ENCODE assay signal across 2 cellular contexts in genomic region chr10:86538547-86538946, GRCh38.
TF ChIP-seq lines count a peak whose summit lies in the region.

No MANE protein-coding gene starts in this region.

TF ChIP-seq in IMR-90, 13 proteins besides CTCF, POLR2A, EP300 and RAD21:
- TF ChIP-seq CEBPB (IDR thresholded peaks at IDR 0.05; ENCODE audit: low read depth, low read length), result no peak
- TF ChIP-seq SMC3 (IDR thresholded peaks at IDR 0.05; ENCODE audit: low read depth, low read length), result no peak
- no peak for TF ChIP-seq ELK1 (IDR thresholded peaks at IDR 0.05; ENCODE audit: borderline replicate concordance, low read depth, low read length)
- TF ChIP-seq RFX5 (IDR thresholded peaks at IDR 0.05; ENCODE audit: low read depth, low read length), result no peak
- TF ChIP-seq MXI1 (IDR thresholded peaks at IDR 0.05; ENCODE audit: borderline replicate concordance, low read depth, low read length), result no peak
- 0 out of 2 replicates have a peak, but pooled peaks have one; percentile 25 for TF ChIP-seq MAFK (IDR thresholded peaks at IDR 0.05; ENCODE audit: low read depth, low read length)
- no peak for TF ChIP-seq NFE2L2 (IDR thresholded peaks at IDR 0.05; ENCODE audit: low read depth, low read length)

TF ChIP-seq in K562, 482 proteins besides CTCF, POLR2A, EP300 and RAD21:
- no peak for TF ChIP-seq RFX5 (IDR thresholded peaks at IDR 0.05; ENCODE audit: low read depth, low read length)
- TF ChIP-seq ZNF316 (IDR thresholded peaks at IDR 0.05), result peak; percentile 51
